Comparison of ENCODE assay signal across 14 cellular contexts in the genomic region with DNA sequence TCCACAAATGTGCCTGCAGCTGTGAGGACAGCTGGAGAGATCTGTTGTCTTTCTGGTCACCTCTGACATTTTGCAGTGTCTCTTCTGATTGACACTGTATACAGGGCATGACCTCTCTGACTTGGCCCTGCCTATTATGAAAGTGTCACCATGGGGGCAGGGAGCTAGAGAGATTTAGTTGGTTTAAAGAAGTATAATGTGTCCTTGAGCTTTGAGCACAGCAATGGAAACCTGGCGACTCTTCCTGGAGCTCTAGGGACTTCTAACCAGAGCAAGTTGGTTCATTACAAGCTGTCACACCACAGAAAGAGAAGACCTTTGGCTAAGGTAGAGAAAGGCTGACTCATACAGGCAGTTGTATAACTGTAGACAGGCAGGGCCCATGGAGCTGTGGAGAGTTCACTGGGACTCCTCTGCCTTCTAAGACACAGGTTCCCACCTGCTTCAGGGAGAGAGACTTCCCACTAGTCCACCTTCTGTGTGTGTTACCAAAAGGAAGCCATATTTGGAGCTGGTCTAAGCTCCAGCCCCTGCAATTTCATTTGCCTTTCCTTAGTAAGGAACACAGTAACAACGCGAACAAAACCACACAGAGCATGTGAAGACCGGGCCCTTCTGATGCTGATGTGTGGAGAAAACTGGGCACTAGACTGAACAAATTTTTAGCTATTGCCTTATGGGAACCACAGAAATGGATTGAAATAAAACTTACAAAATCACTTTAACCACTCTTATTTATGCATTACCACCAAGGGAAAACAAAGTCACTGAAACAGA.
DNase-seq lines count a peak whose midpoint lies in the region; ATAC-seq and TF ChIP-seq lines count a peak whose summit lies in the region.
"Had no signal": no experiment of that assay in that cellular context is flagged by ENCODE, and none has a peak within 500 bp of the region (broad histone marks: within the 10 kb centered on the region; RNA-seq: fewer than 3 reads in every experiment).

No MANE protein-coding gene starts in this region.

- POLR2A ChIA-PET in HEK293 (lab: Yijun Ruan, JAX): no interaction called here

- intact Hi-C loops in adrenal gland (cut with DNase I): no loop called here
- intact Hi-C loops in mucosa of descending colon (cut with DNase I, micrococcal nuclease): no loop called here

- CTCF ChIA-PET in HEK293 (lab: Yijun Ruan, JAX): interaction anchor here (0.6 to 1.6 kb wide), 4 partner anchors 16 to 219 kb away, joined by 3 to 5 read pairs (median 3); no protein-coding TSS in a partner anchor

- no peaks in the 10 kb centered on the region for H3K36me3 ChIP-seq in HEK293 (ENCODE audit: control insufficient read depth in 2 of 2, insufficient read depth in 1 of 2, low read length in 2 of 2)
- no peaks in the 10 kb centered on the region for H3K36me3 ChIP-seq in adrenal gland (replicated peaks in 1 of 2)
- H3K36me3 ChIP-seq in mucosa of descending colon (ENCODE audit: low read depth): no peaks in the 10 kb centered on the region
- H3K36me3 ChIP-seq: BE2C, suprapubic skin had no signal

- no peak for TF ChIP-seq POLR2A in adrenal gland (IDR thresholded peaks at IDR 0.05)

- H3K27me3 ChIP-seq in adrenal gland: no peaks in the 10 kb centered on the region
- H3K27me3 ChIP-seq: BE2C, suprapubic skin had no signal

- peak; percentile 69 for ATAC-seq in mucosa of descending colon

- H3K4me1 ChIP-seq in HEK293 (ENCODE audit: control insufficient read depth, insufficient read depth, low read length) (no peaks in the 10 kb centered on the region), adrenal gland (replicated peaks in 1 of 2) (peaks cover 0 to 6% of the 10 kb centered on the region in 2 donors), mucosa of descending colon (ENCODE audit: low read depth) (no peaks in the 10 kb centered on the region)
- H3K4me1 ChIP-seq: BE2C, suprapubic skin had no signal

- peak; percentile 26 for DNase-seq in GM12865 (ENCODE audit: low read depth)
- peak in 4 of 7 donors; percentile 21 to 41 (median 30) for DNase-seq in adrenal gland
- DNase-seq in mucosa of descending colon: no peak
- no peak for DNase-seq in stimulated activated naive CD4-positive, alpha-beta T cell (lab: John Stamatoyannopoulos, UW)
- no peak for DNase-seq in iPS-NIHi7 (ENCODE audit: extremely low spot score)
- no peak for DNase-seq in GM10266 (ENCODE audit: extremely low spot score)
- DNase-seq: activated CD4-positive, alpha-beta T cell treated with anti-CD3 and anti-CD28 coated beads, Interleukin-2, amount 10 ng/mL, durations not matched to agents 24 days and 14 days; BE2C; DND-41; NCI-H2081 treated with DMSO at 0.1 percent for 48 hours; NCI-H774 had no signal

- TF ChIP-seq CTCF in GM12865 (IDR thresholded peaks at IDR 0.05; ENCODE audit: insufficient read depth, low read depth, low read length, missing control alignments) (no peak), HEK293 (tag by site-specific recombination; IDR thresholded peaks at IDR 0.05) (no peak), adrenal gland (IDR thresholded peaks at IDR 0.05) (no peak), mucosa of descending colon (IDR thresholded peaks at IDR 0.05) (no peak), GM10266 (IDR thresholded peaks at IDR 0.05; ENCODE audit: control insufficient read depth, insufficient read depth, low read depth, missing control alignments) (no peak)

- no peak overlapping the region for H3K4me3 ChIP-seq in GM12865 (ENCODE audit: low read depth, low read length)
- no peak overlapping the region for H3K4me3 ChIP-seq in HEK293 (ENCODE audit: low read depth, low read length)
- H3K4me3 ChIP-seq in adrenal gland: no peak overlapping the region
- no peak overlapping the region for H3K4me3 ChIP-seq in mucosa of descending colon
- H3K4me3 ChIP-seq: suprapubic skin had no signal

- H3K9me3 ChIP-seq in HEK293 (ENCODE audit: control insufficient read depth, insufficient read depth, low read depth, low read length) (no peaks in the 10 kb centered on the region), adrenal gland (replicated peaks in 1 of 3) (no peaks in the 10 kb centered on the region), mucosa of descending colon (no peaks in the 10 kb centered on the region)
- H3K9me3 ChIP-seq: BE2C, suprapubic skin had no signal

- H3K27ac ChIP-seq in HEK293 (ENCODE audit: extremely low read depth, low read depth, low read length): no peak overlapping the region
- H3K27ac ChIP-seq in adrenal gland: peak overlapping the region in 1 of 5 donors; percentile 21
- H3K27ac ChIP-seq: RWPE1, suprapubic skin had no signal

- WGBS in adrenal gland, 4 donors: 71 to 83% (median 81%) methylated on average over 4 of the region's 4 CpGs

TF ChIP-seq in HEK293, 187 proteins besides CTCF, POLR2A, EP300 and RAD21:
- TF ChIP-seq PRDM1 (tag by site-specific recombination; IDR thresholded peaks at IDR 0.05) (0 out of 2 replicates have a peak, but pooled peaks have one; percentile 14), ZNF776 (tag by site-specific recombination; IDR thresholded peaks at IDR 0.05; ENCODE audit: borderline replicate concordance) (no peak), ZBTB7A (tag by site-specific recombination; IDR thresholded peaks at IDR 0.05; ENCODE audit: low read depth) (no peak), SP2 (tag by site-specific recombination; IDR thresholded peaks at IDR 0.05) (no peak)

Comparison
In these comparisons a context has a peak if more than half of its experiments do, and no peak if none do; other contexts are left out.
1. DNase-seq: peak in GM12865 (single experiment) and adrenal gland (4 of 7); none in mucosa of descending colon (0 of 3), stimulated activated naive CD4-positive, alpha-beta T cell (0 of 6), iPS-NIHi7 (single experiment) and GM10266 (single experiment).